Comparison of ENCODE assay signal across 26 cellular contexts in the genomic region with DNA sequence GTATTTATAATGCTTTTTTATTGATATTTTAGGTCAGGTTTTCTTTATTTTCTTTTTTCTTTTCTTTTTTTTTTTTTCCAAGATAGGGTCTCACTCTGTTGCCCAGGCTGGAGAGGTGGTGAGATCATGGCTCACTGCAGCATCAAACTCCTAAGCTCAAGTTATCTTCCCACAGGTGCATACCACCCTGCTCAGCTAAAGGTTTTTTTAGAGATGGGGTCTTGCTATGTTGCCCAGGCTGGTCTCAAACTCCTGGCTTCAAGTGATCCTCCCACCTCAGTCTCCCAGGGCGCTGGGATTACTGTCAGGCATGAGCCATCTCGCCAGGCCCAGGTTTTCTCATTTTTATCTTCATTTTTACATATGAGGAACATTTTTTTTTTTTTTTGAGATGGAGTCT. TPM values are rescaled to one million over a fixed set of nuclear protein-coding genes. Genes with fewer than 3 reads are reported as not detected.
A peak's percentile ranks its signal among the peaks of the same experiment; 100 is the strongest.
DNase-seq lines count a peak whose midpoint lies in the region; ATAC-seq, FAIRE-seq and TF ChIP-seq lines count a peak whose summit lies in the region.
"Had no signal": no experiment of that assay in that cellular context is flagged by ENCODE, and none has a peak within 500 bp of the region (broad histone marks: within the 10 kb centered on the region; RNA-seq: fewer than 3 reads in every experiment).

No MANE protein-coding gene starts in this region.

- no peak for FAIRE-seq in astrocyte (lab: Jason Lieb, UNC)

- H3K4me1 ChIP-seq in GM23338 (ENCODE audit: insufficient read depth) (peaks cover 20% of the 10 kb centered on the region), HUES48 (ENCODE audit: control insufficient read depth, insufficient read depth, low read length) (peaks cover 44% of the 10 kb centered on the region), astrocyte (ENCODE audit: insufficient read depth, low read length) (peaks cover 12% of the 10 kb centered on the region)
- H3K4me1 ChIP-seq: uterus had no signal

- H3K27me3 Mint-ChIP-seq in GM23338 (ENCODE audit: insufficient read depth, low read depth, poor library complexity) (peaks cover 4% of the 10 kb centered on the region), astrocyte (ENCODE audit: low read depth, unreplicated experiment) (no peaks in the 10 kb centered on the region)
- H3K27me3 Mint-ChIP-seq in natural killer cell treated with Interleukin-12 subunit alpha and Interleukin-12 subunit beta and Interleukin-15 and Interleukin-18, amount 100 ng/mL, for 72 hours, result no peaks in the 10 kb centered on the region
- H3K27me3 Mint-ChIP-seq: activated naive CD4-positive, alpha-beta T cell treated with anti-CD3 and anti-CD28 coated beads, Interleukin-2, amount 50 U/mL, for 24 hours; progenitor cell of endocrine pancreas; stimulated activated naive B cell treated with anti-CD40 and anti-IgM and Interleukin-4, amounts not matched to agents 10 μg/mL and 1 μg/mL and 100 μg/mL, for 72 hours had no signal

- H3K27ac ChIP-seq in GM23338 (ENCODE audit: low read depth) (no peak overlapping the region), HUES48 (ENCODE audit: low read depth, low read length) (no peak overlapping the region), astrocyte (ENCODE audit: low read depth, low read length) (no peak overlapping the region)
- H3K27ac ChIP-seq: cardiac muscle cell, coronary artery, uterus, VCaP had no signal

- H3K27me3 ChIP-seq in GM23338 (ENCODE audit: insufficient read depth), result peaks cover 7% of the 10 kb centered on the region
- H3K27me3 ChIP-seq in HUES48 (ENCODE audit: control insufficient read depth, insufficient read depth, low read length), result peaks cover 9% of the 10 kb centered on the region; the same call in 1 of the 2 replicates
- no peaks in the 10 kb centered on the region for H3K27me3 ChIP-seq in astrocyte (ENCODE audit: insufficient read depth, low read length)
- H3K27me3 ChIP-seq: cardiac muscle cell, uterus had no signal

- TF ChIP-seq CTCF in GM23338 (conservative IDR thresholded peaks at IDR 0.05; ENCODE audit: low read depth in 2 of 2), result no peak
- no peak for TF ChIP-seq CTCF in astrocyte (IDR thresholded peaks at IDR 0.05; ENCODE audit: insufficient read depth, low read depth, low read length)

- no peaks in the 10 kb centered on the region for H3K36me3 ChIP-seq in GM23338 (ENCODE audit: insufficient read depth)
- no peaks in the 10 kb centered on the region for H3K36me3 ChIP-seq in HUES48 (ENCODE audit: control insufficient read depth, insufficient read depth, low read length)
- H3K36me3 ChIP-seq in astrocyte (ENCODE audit: insufficient read depth, low read length), result no peaks in the 10 kb centered on the region
- H3K36me3 ChIP-seq: cardiac muscle cell, uterus had no signal

- H3K9me2 ChIP-seq in GM23338 (ENCODE audit: insufficient read depth), result no peaks in the 10 kb centered on the region

- H2AFZ ChIP-seq in GM23338, result no peak overlapping the region
- no peak overlapping the region for H2AFZ ChIP-seq in astrocyte (ENCODE audit: low read depth, low read length)

- H3K36me3 Mint-ChIP-seq in GM23338 (ENCODE audit: low read depth) (no peaks in the 10 kb centered on the region), astrocyte (ENCODE audit: low read depth, unreplicated experiment) (no peaks in the 10 kb centered on the region)
- H3K36me3 Mint-ChIP-seq in natural killer cell treated with Interleukin-12 subunit alpha and Interleukin-12 subunit beta and Interleukin-15 and Interleukin-18, amount 100 ng/mL, for 72 hours, result no peaks in the 10 kb centered on the region
- H3K36me3 Mint-ChIP-seq: activated naive CD4-positive, alpha-beta T cell treated with anti-CD3 and anti-CD28 coated beads, Interleukin-2, amount 50 U/mL, for 24 hours had no signal

- ATAC-seq in GM23338 (no peak), HG03108 (IDR thresholded peaks at IDR 0.05; ENCODE audit: unreplicated experiment) (no peak), HG02571 (IDR thresholded peaks at IDR 0.05; ENCODE audit: unreplicated experiment) (no peak)
- ATAC-seq in natural killer cell treated with Interleukin-12 subunit alpha and Interleukin-12 subunit beta and Interleukin-15 and Interleukin-18, amount 100 ng/mL, for 72 hours, result no peak
- ATAC-seq: stimulated activated naive B cell treated with anti-CD40 and anti-IgM and Interleukin-4, amounts not matched to agents 10 μg/mL and 1 μg/mL and 100 μg/mL, for 72 hours had no signal

- H3K4me3 Mint-ChIP-seq in GM23338 (no peak overlapping the region), astrocyte (ENCODE audit: unreplicated experiment) (peak overlapping the region; percentile 50)
- H3K4me3 Mint-ChIP-seq in natural killer cell treated with Interleukin-12 subunit alpha and Interleukin-12 subunit beta and Interleukin-15 and Interleukin-18, amount 100 ng/mL, for 72 hours, result peak overlapping the region; percentile 99

- H3K4me1 Mint-ChIP-seq in GM23338 (peaks cover 27% of the 10 kb centered on the region), astrocyte (ENCODE audit: low read depth, unreplicated experiment) (peaks cover 9% of the 10 kb centered on the region)
- H3K4me1 Mint-ChIP-seq in natural killer cell treated with Interleukin-12 subunit alpha and Interleukin-12 subunit beta and Interleukin-15 and Interleukin-18, amount 100 ng/mL, for 72 hours (ENCODE audit: low read depth in 2 of 2), result peaks cover 31 to 44% of the 10 kb centered on the region in 2 donors

- no peak for DNase-seq in GM23338 (ENCODE audit: low spot score)
- no peak for DNase-seq in astrocyte (ENCODE audit: low read depth)
- no peak for DNase-seq in natural killer cell treated with Interleukin-12 subunit alpha and Interleukin-12 subunit beta and Interleukin-15 and Interleukin-18, amount 100 ng/mL, for 72 hours (ENCODE audit: low spot score)
- DNase-seq in NCI-H1417 (lab: John Stamatoyannopoulos, UW), result no peak
- DNase-seq: activated CD4-positive, alpha-beta T cell treated with anti-CD3 and anti-CD28 coated beads for 48 hours; amygdala; C1 segment of cervical spinal cord; effector memory CD4-positive, alpha-beta T cell; EL; kidney glomerular epithelial cell; NCI-H1436 treated with DMSO at 0.1 percent for 48 hours; NCI-H2107; NCI-H82; stimulated activated CD4-positive, alpha-beta T cell treated with anti-CD3 and anti-CD28 coated beads, Interleukin-4, amount 100 ng/mL, for 4 hours; stimulated activated naive B cell treated with anti-CD40 and anti-IgM and Interleukin-4, amounts not matched to agents 10 μg/mL and 1 μg/mL and 100 μg/mL, for 72 hours; T-helper 9 cell; uterus had no signal

- peaks cover 5% of the 10 kb centered on the region; the same call in 1 of the 2 replicates for H4K20me1 ChIP-seq in GM23338 (replicated peaks; ENCODE audit: insufficient read depth)
- peaks cover 61% of the 10 kb centered on the region for H4K20me1 ChIP-seq in astrocyte (ENCODE audit: insufficient read depth, low read length)

- no peaks in the 10 kb centered on the region for H3F3A ChIP-seq in GM23338 (replicated peaks; ENCODE audit: low read depth)

- H3K4me3 ChIP-seq in GM23338 (no peak overlapping the region), HUES48 (ENCODE audit: low read depth, low read length) (peak overlapping the region; percentile 94; the same call in 1 of the 2 replicates), astrocyte (ENCODE audit: insufficient read depth, low read depth, low read length) (peak overlapping the region; percentile 93)
- H3K4me3 ChIP-seq: coronary artery, lung, uterus had no signal

- peak overlapping the region; percentile 90; the same call in 1 of the 2 replicates for H3K4me2 ChIP-seq in GM23338
- H3K4me2 ChIP-seq in astrocyte (ENCODE audit: low read length), result peak overlapping the region; percentile 92

- H3K9me3 Mint-ChIP-seq in GM23338, result no peaks in the 10 kb centered on the region
- no peaks in the 10 kb centered on the region for H3K9me3 Mint-ChIP-seq in astrocyte (ENCODE audit: unreplicated experiment)
- H3K9me3 Mint-ChIP-seq in natural killer cell treated with Interleukin-12 subunit alpha and Interleukin-12 subunit beta and Interleukin-15 and Interleukin-18, amount 100 ng/mL, for 72 hours, result no peaks in the 10 kb centered on the region
- H3K9me3 Mint-ChIP-seq: activated naive CD4-positive, alpha-beta T cell treated with anti-CD3 and anti-CD28 coated beads, Interleukin-2, amount 50 U/mL, for 24 hours; stimulated activated naive B cell treated with anti-CD40 and anti-IgM and Interleukin-4, amounts not matched to agents 10 μg/mL and 1 μg/mL and 100 μg/mL, for 72 hours had no signal

- H3K9ac ChIP-seq in HUES48 (ENCODE audit: low read depth, low read length), result no peak overlapping the region
- no peak overlapping the region for H3K9ac ChIP-seq in astrocyte (ENCODE audit: low read length)

- H3K27ac Mint-ChIP-seq in GM23338, result no peak overlapping the region
- H3K27ac Mint-ChIP-seq in astrocyte (ENCODE audit: unreplicated experiment), result no peak overlapping the region
- peak overlapping the region; percentile 96 to 97 for H3K27ac Mint-ChIP-seq in natural killer cell treated with Interleukin-12 subunit alpha and Interleukin-12 subunit beta and Interleukin-15 and Interleukin-18, amount 100 ng/mL, for 72 hours
- H3K27ac Mint-ChIP-seq: progenitor cell of endocrine pancreas had no signal

- H3K9me3 ChIP-seq in HUES48 (ENCODE audit: control insufficient read depth, insufficient read depth, low read length) (no peaks in the 10 kb centered on the region), astrocyte (ENCODE audit: insufficient read depth, low read depth, low read length) (no peaks in the 10 kb centered on the region)
- H3K9me3 ChIP-seq: uterus had no signal

- H3K79me2 ChIP-seq in GM23338 (replicated peaks; ENCODE audit: insufficient read depth) (peaks cover 73% of the 10 kb centered on the region), astrocyte (ENCODE audit: insufficient read depth, low read length) (peaks cover 77% of the 10 kb centered on the region)

RNA-seq across cellular contexts. Expression of gene WDR44, which starts 3.3 kb away (rescaled TPM):
- total RNA-seq in GM23338 (2014; rRNA removed; shearing (Covaris generic)), result 17.5 and 20.7 TPM in 2 replicates
- polyA plus RNA-seq in GM23338 (2016; fragmentation: Nextera tagmentation; extraction: Ambion mirVana), result 19.5 and 21.0 TPM in 2 replicates
- 19.0 and 20.1 TPM in 2 replicates for total RNA-seq in astrocyte
- total RNA-seq in natural killer cell treated with Interleukin-12 subunit alpha and Interleukin-12 subunit beta and Interleukin-15 and Interleukin-18, amount 100 ng/mL, for 72 hours, result 10 to 100 TPM; 21.6 to 23.1 TPM

Comparison
In these comparisons a context has a peak if more than half of its experiments do, and no peak if none do; other contexts are left out.
1. H3K27ac Mint-ChIP-seq: peak in natural killer cell treated with Interleukin-12 subunit alpha and Interleukin-12 subunit beta and Interleukin-15 and Interleukin-18, amount 100 ng/mL, for 72 hours (2 of 2); none in GM23338 (single experiment) and astrocyte (single experiment).